In genomic region chr15:72496783-72497182, GRCh38 we compare ENCODE assay signal across 30 cellular contexts.
"Had no signal": no experiment of that assay in that cellular context is flagged by ENCODE, and none has a peak within 500 bp of the region (broad histone marks: within the 10 kb centered on the region; RNA-seq: fewer than 3 reads in every experiment).

No MANE protein-coding gene starts in this region.

- H3K27me3 Mint-ChIP-seq: activated CD8-positive, alpha-beta memory T cell treated with anti-CD3 and anti-CD28 coated beads, Interleukin-2, amount 10 ng/mL, durations not matched to agents 7 days and 5 days; stimulated activated naive CD8-positive, alpha-beta T cell treated with anti-CD3 and anti-CD28 coated beads, Interleukin-15, Interleukin-2, amounts not matched to agents 100 ng/mL and 50 ng/mL, for 24 hours; type B pancreatic cell had no signal

- H3K9me3 Mint-ChIP-seq: stimulated activated naive CD8-positive, alpha-beta T cell treated with anti-CD3 and anti-CD28 coated beads, Interleukin-15, Interleukin-2, amounts not matched to agents 100 ng/mL and 50 ng/mL, for 24 hours; type B pancreatic cell; WTC11 had no signal

- H3K27ac ChIP-seq: epithelial cell of prostate, esophagus squamous epithelium, left lung, lower lobe of right lung, pancreas, prostate gland, skin epidermis, thoracic aorta, vagina had no signal

- H3K9me3 ChIP-seq: esophagus squamous epithelium, left lung, lower lobe of right lung, pancreas, prostate gland, thoracic aorta, vagina had no signal

- H3K36me3 ChIP-seq: left lung, pancreas, prostate gland, thoracic aorta, vagina had no signal

- H3K27ac Mint-ChIP-seq: activated CD8-positive, alpha-beta memory T cell treated with anti-CD3 and anti-CD28 coated beads, Interleukin-2, amount 10 ng/mL, durations not matched to agents 7 days and 5 days; activated CD8-positive, alpha-beta T cell treated with anti-CD3 and anti-CD28 coated beads, Interleukin-2, amount 10 ng/mL, durations not matched to agents 7 days and 5 days; stimulated activated naive CD8-positive, alpha-beta T cell treated with anti-CD3 and anti-CD28 coated beads, Interleukin-15, Interleukin-2, amounts not matched to agents 100 ng/mL and 50 ng/mL, for 24 hours; type B pancreatic cell had no signal

- H3K4me3 Mint-ChIP-seq: activated CD8-positive, alpha-beta memory T cell treated with anti-CD3 and anti-CD28 coated beads, Interleukin-2, amount 10 ng/mL, durations not matched to agents 7 days and 5 days; activated CD8-positive, alpha-beta T cell treated with anti-CD3 and anti-CD28 coated beads, Interleukin-2, amount 10 ng/mL, durations not matched to agents 7 days and 5 days; stimulated activated naive CD8-positive, alpha-beta T cell treated with anti-CD3 and anti-CD28 coated beads, Interleukin-15, Interleukin-2, amounts not matched to agents 100 ng/mL and 50 ng/mL, for 24 hours; type B pancreatic cell; WTC11 had no signal

- ATAC-seq: activated CD8-positive, alpha-beta memory T cell treated with anti-CD3 and anti-CD28 coated beads, Interleukin-2, amount 10 ng/mL, durations not matched to agents 7 days and 5 days; activated CD8-positive, alpha-beta T cell treated with anti-CD3 and anti-CD28 coated beads, Interleukin-2, amount 10 ng/mL, durations not matched to agents 7 days and 5 days; left lung; lower lobe of right lung; pancreas; sciatic nerve; WTC11 had no signal

- H3K27me3 ChIP-seq: esophagus squamous epithelium, left lung, pancreas, vagina had no signal

- FAIRE-seq: bronchial epithelial cell, colon, endometrium, islet of Langerhans had no signal

- H3K4me3 ChIP-seq: esophagus squamous epithelium, left lung, lower lobe of right lung, pancreas, prostate gland, skin epidermis, thoracic aorta, vagina had no signal

- DNase-seq: activated CD4-positive, alpha-beta T cell treated with anti-CD3 and anti-CD28 coated beads for 1 hour; activated CD8-positive, alpha-beta memory T cell treated with anti-CD3 and anti-CD28 coated beads, Interleukin-2, amount 10 ng/mL, durations not matched to agents 7 days and 5 days; activated CD8-positive, alpha-beta T cell treated with anti-CD3 and anti-CD28 coated beads, Interleukin-2, amount 10 ng/mL, durations not matched to agents 7 days and 5 days; activated effector memory CD4-positive, alpha-beta T cell treated with anti-CD3 and anti-CD28 coated beads, Interleukin-2, amount 50 U/mL, for 16 hours; activated naive CD4-positive, alpha-beta T cell treated with anti-CD3 and anti-CD28 coated beads, Interleukin-2, amount 50 U/mL, for 16 hours; dermis blood vessel endothelial cell; effector CD4-positive, alpha-beta T cell; esophagus squamous epithelium; foreskin melanocyte; left lung; lower lobe of right lung; mesenchymal stem cell; pancreas; retina; stimulated activated CD4-positive, alpha-beta T cell treated with anti-CD3 and anti-CD28 coated beads, Interleukin-12 subunit alpha, Interleukin-12 subunit beta, amount 100 ng/mL, for 4 hours; stimulated activated CD4-positive, alpha-beta T cell treated with anti-CD3 and anti-CD28 coated beads, Interleukin-4, amount 100 ng/mL, for 1 hour; T-helper 2 cell had no signal
